ENCODE assay signal across 16 cellular contexts in the genomic region with DNA sequence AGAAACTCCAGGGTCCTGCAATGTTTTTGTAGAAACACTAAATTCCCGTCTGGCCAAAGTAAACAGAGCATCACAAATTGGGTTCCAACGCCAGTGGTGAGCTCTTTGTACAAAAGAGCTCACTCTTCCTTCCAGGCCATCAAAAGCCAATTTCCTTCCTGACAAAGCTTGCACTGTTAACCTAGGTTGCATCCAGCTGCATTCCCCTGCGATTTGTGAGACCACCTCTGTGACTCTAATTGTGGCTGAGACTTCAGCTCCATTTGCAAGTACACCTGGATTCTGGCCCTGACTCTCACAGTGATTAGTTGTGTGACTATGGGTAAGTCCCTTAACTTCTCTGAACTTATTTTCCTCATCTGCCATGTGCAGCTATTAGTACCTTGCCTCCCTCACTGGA.
DNase-seq lines count a peak whose midpoint lies in the region; ATAC-seq and TF ChIP-seq lines count a peak whose summit lies in the region.
"Had no signal": no experiment of that assay in that cellular context is flagged by ENCODE, and none has a peak within 500 bp of the region (broad histone marks: within the 10 kb centered on the region; RNA-seq: fewer than 3 reads in every experiment).

No MANE protein-coding gene starts in this region.

- no peak overlapping the region for H2AK5ac ChIP-seq in H9 (ENCODE audit: insufficient read length, low read length)

- no peaks in the 10 kb centered on the region for H3K79me2 ChIP-seq in H9 (ENCODE audit: insufficient read depth, low read length)

- no peak for TF ChIP-seq CTCF in H9 (conservative IDR thresholded peaks at IDR 0.05)

- peak overlapping the region; percentile 4 for H3K4me2 ChIP-seq in H9 (ENCODE audit: insufficient read depth, insufficient read length, low read length)
- H3K4me2 ChIP-seq: BLaER1 treated with 17β-estradiol and CSF1 and Interleukin-3, amounts not matched to agents 10 nM and 100 nM had no signal

- H3K14ac ChIP-seq in H9 (ENCODE audit: insufficient read depth, low read length), result no peak overlapping the region

- H3K4me3 Mint-ChIP-seq in H9, result no peak overlapping the region
- H3K4me3 Mint-ChIP-seq: B cell; CD8-positive, alpha-beta T cell had no signal

- H2AFZ ChIP-seq in H9 (ENCODE audit: low read length), result no peak overlapping the region

- H3K36me3 ChIP-seq in iPS DF 6.9 (ENCODE audit: control insufficient read depth, insufficient read depth, low read length), result no peaks in the 10 kb centered on the region
- H3K36me3 ChIP-seq: BLaER1 treated with 17β-estradiol and CSF1 and Interleukin-3, amounts not matched to agents 10 nM and 100 nM had no signal

- H3K27ac ChIP-seq in H9 (ENCODE audit: insufficient read length, low read depth, low read length) (no peak overlapping the region), iPS DF 6.9 (ENCODE audit: low read length) (no peak overlapping the region)
- H3K27ac ChIP-seq: BLaER1 treated with 17β-estradiol and CSF1 and Interleukin-3, amounts not matched to agents 10 nM and 100 nM had no signal

- no peak overlapping the region for H2BK15ac ChIP-seq in H9 (ENCODE audit: low read depth, low read length)

- H3K18ac ChIP-seq in H9 (ENCODE audit: insufficient read length, low read depth, low read length), result no peak overlapping the region

- H3K9ac ChIP-seq in H9 (ENCODE audit: extremely low read depth, insufficient read length, low read length), result no peak overlapping the region
- H3K9ac ChIP-seq: BLaER1 treated with 17β-estradiol and CSF1 and Interleukin-3, amounts not matched to agents 10 nM and 100 nM had no signal

- H4K5ac ChIP-seq in H9 (ENCODE audit: insufficient read length, low read depth, low read length), result no peak overlapping the region

- intact Hi-C loops in head of caudate nucleus (cut with DNase I), result no loop called here

- H3K27me3 ChIP-seq in H9 (ENCODE audit: insufficient read depth, low read length) (no peaks in the 10 kb centered on the region), iPS DF 6.9 (ENCODE audit: control insufficient read depth, insufficient read depth, low read length) (no peaks in the 10 kb centered on the region)

- no peak for ATAC-seq in GM18870 (IDR thresholded peaks at IDR 0.05; ENCODE audit: unreplicated experiment)
- ATAC-seq: CD8-positive, alpha-beta T cell; GM12878; K562 had no signal

- WGBS in H9 (ENCODE audit: extremely low coverage, insufficient read length, low lambda C conversion rate), result no CpG with 5 or more reads among the region's 3 CpGs
- WGBS in iPS DF 6.9 (ENCODE audit: insufficient coverage, insufficient read length), result no CpG with 5 or more reads among the region's 3 CpGs

- H4K8ac ChIP-seq in H9 (replicated peaks; ENCODE audit: insufficient read length, low read depth, low read length), result no peak overlapping the region

- H3K79me1 ChIP-seq in H9 (ENCODE audit: insufficient read depth, low read depth, low read length, poor library complexity, severe bottlenecking), result no peaks in the 10 kb centered on the region

- no peak overlapping the region for H2BK5ac ChIP-seq in H9 (ENCODE audit: insufficient read length, low read length)

- peak overlapping the region in 2 of 3 experiments; percentile 89 to 92; a peak in 5 of 7 replicates for H3K27ac Mint-ChIP-seq in H9
- H3K27ac Mint-ChIP-seq: B cell; CD8-positive, alpha-beta T cell had no signal

- peaks cover 33 to 44% of the 10 kb centered on the region in 2 experiments for H3K4me1 Mint-ChIP-seq in H9
- H3K4me1 Mint-ChIP-seq: B cell had no signal

- H3K9me3 Mint-ChIP-seq in H9, result peaks cover 9 to 15% of the 10 kb centered on the region in 2 experiments; a peak in 4 of 5 replicates
- H3K9me3 Mint-ChIP-seq: CD8-positive, alpha-beta T cell had no signal

- peaks cover 4% of the 10 kb centered on the region; the same call in 1 of the 2 replicates for H3K4me1 ChIP-seq in H9 (ENCODE audit: insufficient read depth, low read length)
- no peaks in the 10 kb centered on the region for H3K4me1 ChIP-seq in iPS DF 6.9 (ENCODE audit: control insufficient read depth, insufficient read depth, low read length)
- H3K4me1 ChIP-seq: BLaER1 treated with 17β-estradiol and CSF1 and Interleukin-3, amounts not matched to agents 10 nM and 100 nM had no signal

- peaks cover 6% of the 10 kb centered on the region for H3K9me3 ChIP-seq in H9 (ENCODE audit: control insufficient read depth, low read depth, low read length)
- no peaks in the 10 kb centered on the region for H3K9me3 ChIP-seq in iPS DF 6.9 (ENCODE audit: control insufficient read depth, insufficient read depth, low read length)

- H3K23me2 ChIP-seq in H9 (ENCODE audit: insufficient read length, low read depth, low read length, poor library complexity, severe bottlenecking), result no peaks in the 10 kb centered on the region

- no peak overlapping the region for H2BK12ac ChIP-seq in H9 (ENCODE audit: insufficient read length, low read depth, low read length)

- peaks cover 0 to 11% (median under 1%) of the 10 kb centered on the region in 3 experiments; a peak in 5 of 7 replicates for H3K36me3 Mint-ChIP-seq in H9 (ENCODE audit: insufficient read depth in 1 of 3, low read depth in 3 of 3)
- H3K36me3 Mint-ChIP-seq: CD8-positive, alpha-beta T cell had no signal

- H3K4ac ChIP-seq in H9 (ENCODE audit: low read depth, low read length), result no peak overlapping the region

- no peaks in the 10 kb centered on the region for H4K20me1 ChIP-seq in H9 (ENCODE audit: control insufficient read depth, insufficient read depth, insufficient read length)
- H4K20me1 ChIP-seq: BLaER1 treated with 17β-estradiol and CSF1 and Interleukin-3, amounts not matched to agents 10 nM and 100 nM had no signal

- DNase-seq in H9, result no peak
- DNase-seq in astrocyte of the hippocampus (ENCODE audit: low read depth, low spot score), result peak; percentile 58
- DNase-seq in iPS DF 6.9 (ENCODE audit: low read depth, low spot score), result peak; percentile 5
- no peak for DNase-seq in glomerular visceral epithelial cell (ENCODE audit: extremely low spot score)
- no peak for DNase-seq in NCI-H128 (lab: John Stamatoyannopoulos, UW; ENCODE audit: unreplicated experiment)
- DNase-seq in head of caudate nucleus, result no peak
- DNase-seq: Calu3; CD8-positive, alpha-beta T cell; DMS79 treated with DMSO at 0.1 percent for 48 hours; GF-D8; IMR-90 had no signal

- H3K27me3 Mint-ChIP-seq in H9 (ENCODE audit: low read depth), result no peaks in the 10 kb centered on the region
- H3K27me3 Mint-ChIP-seq: B cell had no signal

- no peak overlapping the region for H4K91ac ChIP-seq in H9 (ENCODE audit: insufficient read length, low read depth, low read length)

- no peak overlapping the region for H3K4me3 ChIP-seq in iPS DF 6.9 (ENCODE audit: low read length)
- H3K4me3 ChIP-seq: BLaER1 treated with 17β-estradiol and CSF1 and Interleukin-3, amounts not matched to agents 10 nM and 100 nM; GM12878; K562 had no signal

- H2BK120ac ChIP-seq in H9 (ENCODE audit: low read depth, low read length, poor library complexity, severe bottlenecking), result no peak overlapping the region

- H2BK20ac ChIP-seq in H9 (ENCODE audit: low read depth, low read length, poor library complexity, severe bottlenecking), result no peak overlapping the region

- H3T11ph ChIP-seq in H9 (ENCODE audit: low read length), result no peak overlapping the region

- H3K56ac ChIP-seq in H9 (ENCODE audit: insufficient read length, low read depth, low read length), result no peak overlapping the region

- no peak overlapping the region for H3K23ac ChIP-seq in H9 (ENCODE audit: insufficient read length, low read depth, low read length)

Comparison
In these comparisons a context has a peak if more than half of its experiments do, and no peak if none do; other contexts are left out.
1. DNase-seq: peak in astrocyte of the hippocampus (single experiment) and iPS DF 6.9 (single experiment); none in H9 (single experiment), glomerular visceral epithelial cell (single experiment), NCI-H128 (single experiment) and head of caudate nucleus (0 of 42).